ENCODE assay signal across 1 cellular context in the genomic region with DNA sequence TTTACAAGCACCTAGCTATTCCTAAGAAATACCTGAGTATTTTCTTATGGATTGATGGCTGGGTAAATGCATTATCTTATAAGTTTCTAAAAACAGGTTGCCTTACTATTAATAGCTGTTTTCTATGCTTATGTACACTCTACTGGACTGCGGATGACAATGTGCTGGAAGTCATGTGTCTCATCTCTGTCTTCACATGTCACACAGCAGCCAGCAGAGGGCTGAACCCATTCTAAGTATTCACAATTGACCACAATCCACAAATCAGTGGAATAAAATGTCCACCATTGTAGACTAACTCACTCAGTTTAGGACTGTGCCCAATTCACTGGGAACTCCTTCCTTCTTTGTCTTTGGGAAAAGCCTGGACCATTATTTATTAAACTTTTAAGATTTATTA.
TF ChIP-seq lines count a peak whose summit lies in the region.

No MANE protein-coding gene starts in this region.

TF ChIP-seq in SK-N-SH, 30 proteins besides CTCF, POLR2A, EP300 and RAD21 (continued from another document):
- TF ChIP-seq, protein P1, sequence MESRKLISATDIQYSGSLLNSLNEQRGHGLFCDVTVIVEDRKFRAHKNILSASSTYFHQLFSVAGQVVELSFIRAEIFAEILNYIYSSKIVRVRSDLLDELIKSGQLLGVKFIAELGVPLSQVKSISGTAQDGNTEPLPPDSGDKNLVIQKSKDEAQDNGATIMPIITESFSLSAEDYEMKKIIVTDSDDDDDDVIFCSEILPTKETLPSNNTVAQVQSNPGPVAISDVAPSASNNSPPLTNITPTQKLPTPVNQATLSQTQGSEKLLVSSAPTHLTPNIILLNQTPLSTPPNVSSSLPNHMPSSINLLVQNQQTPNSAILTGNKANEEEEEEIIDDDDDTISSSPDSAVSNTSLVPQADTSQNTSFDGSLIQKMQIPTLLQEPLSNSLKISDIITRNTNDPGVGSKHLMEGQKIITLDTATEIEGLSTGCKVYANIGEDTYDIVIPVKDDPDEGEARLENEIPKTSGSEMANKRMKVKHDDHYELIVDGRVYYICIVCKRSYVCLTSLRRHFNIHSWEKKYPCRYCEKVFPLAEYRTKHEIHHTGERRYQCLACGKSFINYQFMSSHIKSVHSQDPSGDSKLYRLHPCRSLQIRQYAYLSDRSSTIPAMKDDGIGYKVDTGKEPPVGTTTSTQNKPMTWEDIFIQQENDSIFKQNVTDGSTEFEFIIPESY (IDR thresholded peaks at IDR 0.05; ENCODE audit: borderline replicate concordance, low read depth): no peak
- TF ChIP-seq FOSL2 (IDR thresholded peaks at IDR 0.05; ENCODE audit: borderline replicate concordance, low read depth) (no peak), MAX (IDR thresholded peaks at IDR 0.05; ENCODE audit: low read depth) (no peak), TEAD4 (IDR thresholded peaks at IDR 0.05; ENCODE audit: borderline replicate concordance, insufficient read depth) (no peak), RFX5 (IDR thresholded peaks at IDR 0.05; ENCODE audit: low read length) (no peak), TAF1 (IDR thresholded peaks at IDR 0.05; ENCODE audit: borderline replicate concordance, low read depth, low read length) (no peak), ELF1 (IDR thresholded peaks at IDR 0.05) (no peak), JUND (IDR thresholded peaks at IDR 0.05) (no peak), SIN3A (IDR thresholded peaks at IDR 0.05; ENCODE audit: borderline replicate concordance, low read depth, low read length) (no peak), YY1 (IDR thresholded peaks at IDR 0.05; ENCODE audit: low read depth) (no peak), CHD2 (IDR thresholded peaks at IDR 0.05; ENCODE audit: low read length, partially characterized antibody) (no peak), FOXM1 (IDR thresholded peaks at IDR 0.05; ENCODE audit: low read depth) (no peak), SMC3 (IDR thresholded peaks at IDR 0.05; ENCODE audit: low read depth, low read length) (no peak), MXI1 (IDR thresholded peaks at IDR 0.05; ENCODE audit: low read depth, low read length) (no peak), NFIC (IDR thresholded peaks at IDR 0.05; ENCODE audit: borderline replicate concordance) (no peak), TCF12 (IDR thresholded peaks at IDR 0.05) (no peak), PBX3 (IDR thresholded peaks at IDR 0.05) (no peak), MEF2A (IDR thresholded peaks at IDR 0.05; ENCODE audit: borderline replicate concordance, low read depth) (no peak)
